In genomic region chr7:21011153-21011552, GRCh38 we compare ENCODE assay signal across 15 cellular contexts.
DNase-seq lines count a peak whose midpoint lies in the region; ATAC-seq, FAIRE-seq and TF ChIP-seq lines count a peak whose summit lies in the region.
"Had no signal": no experiment of that assay in that cellular context is flagged by ENCODE, and none has a peak within 500 bp of the region (broad histone marks: within the 10 kb centered on the region; RNA-seq: fewer than 3 reads in every experiment).

No MANE protein-coding gene starts in this region.

- ATAC-seq in RWPE2 (ENCODE audit: low read depth) (peak; percentile 97), GM19035 (IDR thresholded peaks at IDR 0.05; ENCODE audit: unreplicated experiment) (no peak)
- ATAC-seq: K562 had no signal

- H4K20me1 ChIP-seq in hepatocyte (ENCODE audit: insufficient read depth, poor library complexity, severe bottlenecking) (no peaks in the 10 kb centered on the region), smooth muscle cell (ENCODE audit: low read depth) (no peaks in the 10 kb centered on the region)

- peak; percentile 85 for DNase-seq in HPDE6-E6E7 (ENCODE audit: extremely low spot score)
- peak; percentile 90 for DNase-seq in RWPE2 (ENCODE audit: low spot score)
- DNase-seq in hepatocyte (ENCODE audit: low spot score) = peak; percentile 40
- no peak for DNase-seq in smooth muscle cell (lab: John Stamatoyannopoulos, UW; ENCODE audit: unreplicated experiment)
- no peak for DNase-seq in small intestine
- DNase-seq in stimulated activated CD4-positive, alpha-beta T cell treated with anti-CD3 and anti-CD28 coated beads, Interleukin-4, amount 100 ng/mL, for 24 hours = no peak
- DNase-seq: EL, NCI-H1436 treated with DMSO at 0.1 percent for 48 hours, NCI-H2029 treated with DMSO at 0.1 percent for 48 hours, NCI-H2171 treated with DMSO at 0.1 percent for 48 hours, NCI-H774 had no signal

- H3K9me2 ChIP-seq in hepatocyte (replicated peaks; ENCODE audit: insufficient read depth) = no peaks in the 10 kb centered on the region

- no peaks in the 10 kb centered on the region for H3K36me3 ChIP-seq in RWPE2 (ENCODE audit: low read depth)
- no peaks in the 10 kb centered on the region for H3K36me3 ChIP-seq in hepatocyte (replicated peaks; ENCODE audit: insufficient read depth, low read depth)
- H3K36me3 ChIP-seq in smooth muscle cell (ENCODE audit: low read depth) = no peaks in the 10 kb centered on the region
- no peaks in the 10 kb centered on the region for H3K36me3 ChIP-seq in small intestine (ENCODE audit: control insufficient read depth in 2 of 2, insufficient read depth in 2 of 2, low read length in 2 of 2)

- FAIRE-seq in small intestine (lab: Jason Lieb, UNC) = no peak
- FAIRE-seq: K562 had no signal

- H3K27ac ChIP-seq in RWPE2 (ENCODE audit: poor library complexity, severe bottlenecking) (peak overlapping the region; percentile 92), hepatocyte (peak overlapping the region; percentile 8), smooth muscle cell (ENCODE audit: low read depth) (peak overlapping the region; percentile 72), small intestine (ENCODE audit: low read depth in 1 of 2, low read length in 1 of 2) (no peak overlapping the region)
- H3K27ac ChIP-seq: C4-2B, SK-N-MC had no signal

- TF ChIP-seq CTCF in RWPE2 (IDR thresholded peaks at IDR 0.05; ENCODE audit: poor library complexity, severe bottlenecking) = no peak
- TF ChIP-seq CTCF in hepatocyte (IDR thresholded peaks at IDR 0.05; ENCODE audit: poor library complexity) = no peak
- TF ChIP-seq CTCF in smooth muscle cell (IDR thresholded peaks at IDR 0.05; ENCODE audit: borderline replicate concordance, insufficient read depth, poor library complexity, severe bottlenecking) = no peak

- H3K27me3 ChIP-seq in RWPE2 (ENCODE audit: insufficient read depth, poor library complexity, severe bottlenecking) (no peaks in the 10 kb centered on the region), hepatocyte (no peaks in the 10 kb centered on the region), smooth muscle cell (ENCODE audit: low read depth) (no peaks in the 10 kb centered on the region), small intestine (ENCODE audit: control insufficient read depth in 2 of 2, insufficient read depth in 2 of 2, low read length in 2 of 2) (no peaks in the 10 kb centered on the region)

- 70% methylated on average over 4 of the region's 4 CpGs for WGBS in hepatocyte (ENCODE audit: low lambda C conversion rate, missing lambda C conversion rate)
- 76% methylated on average over 4 of the region's 4 CpGs for WGBS in smooth muscle cell (ENCODE audit: low lambda C conversion rate)
- 77 to 87% (median 84%) methylated on average over 4 of the region's 4 CpGs for WGBS in small intestine, 3 donors

- H3K4me3 ChIP-seq in RWPE2 (ENCODE audit: severe bottlenecking) (no peak overlapping the region), hepatocyte (no peak overlapping the region), smooth muscle cell (no peak overlapping the region), small intestine (ENCODE audit: low read depth in 1 of 2, low read length in 2 of 2) (no peak overlapping the region)
- H3K4me3 ChIP-seq: K562, SK-N-MC had no signal

- H2AFZ ChIP-seq in hepatocyte (no peak overlapping the region), smooth muscle cell (ENCODE audit: low read depth) (no peak overlapping the region)

- H3K9ac ChIP-seq in smooth muscle cell (ENCODE audit: low read depth) = no peak overlapping the region

- H3K79me2 ChIP-seq in hepatocyte = no peaks in the 10 kb centered on the region
- no peaks in the 10 kb centered on the region for H3K79me2 ChIP-seq in smooth muscle cell (ENCODE audit: low read depth)

- H3K9me3 ChIP-seq in RWPE2 (ENCODE audit: severe bottlenecking) = no peaks in the 10 kb centered on the region
- no peaks in the 10 kb centered on the region for H3K9me3 ChIP-seq in hepatocyte (ENCODE audit: low read depth)
- no peaks in the 10 kb centered on the region for H3K9me3 ChIP-seq in smooth muscle cell (replicated peaks; ENCODE audit: low read depth)
- H3K9me3 ChIP-seq in small intestine (ENCODE audit: control insufficient read depth, low read depth) = no peaks in the 10 kb centered on the region

- H3K4me1 ChIP-seq in RWPE2 (ENCODE audit: insufficient read depth, poor library complexity, severe bottlenecking) = peaks cover 31% of the 10 kb centered on the region
- H3K4me1 ChIP-seq in hepatocyte (ENCODE audit: insufficient read depth) = no peaks in the 10 kb centered on the region
- H3K4me1 ChIP-seq in smooth muscle cell (ENCODE audit: low read depth) = no peaks in the 10 kb centered on the region
- H3K4me1 ChIP-seq in small intestine (ENCODE audit: control insufficient read depth in 2 of 2, insufficient read depth in 1 of 2, low read depth in 1 of 2, low read length in 1 of 2) = no peaks in the 10 kb centered on the region

- no peaks in the 10 kb centered on the region for H3F3A ChIP-seq in smooth muscle cell (ENCODE audit: low read depth)

- H3K4me2 ChIP-seq in hepatocyte (no peak overlapping the region), smooth muscle cell (no peak overlapping the region)

Comparison
In these comparisons a context has a peak if more than half of its experiments do, and no peak if none do; other contexts are left out.
1. DNase-seq: peak in HPDE6-E6E7 (single experiment), RWPE2 (single experiment) and hepatocyte (single experiment); none in smooth muscle cell (single experiment), small intestine (single experiment) and stimulated activated CD4-positive, alpha-beta T cell treated with anti-CD3 and anti-CD28 coated beads, Interleukin-4, amount 100 ng/mL, for 24 hours (single experiment).
2. H3K27ac ChIP-seq: peak in RWPE2 (single experiment), hepatocyte (single experiment) and smooth muscle cell (single experiment); none in small intestine (0 of 2).